Comparison of ENCODE assay signal across 8 cellular contexts in the genomic region with DNA sequence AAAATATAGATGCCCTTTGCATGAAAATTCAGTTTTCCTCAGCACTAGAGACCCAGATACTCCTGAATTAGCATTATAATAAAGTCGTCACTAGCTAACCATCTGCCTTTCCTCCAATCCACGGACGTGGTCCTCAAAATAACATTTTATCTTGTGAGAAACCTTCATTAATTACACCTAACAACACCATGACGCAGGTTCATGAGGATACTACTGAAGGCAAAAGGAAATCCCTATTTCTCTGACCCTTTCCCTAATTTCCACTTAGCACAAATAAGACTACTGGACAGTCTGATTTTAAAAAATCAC. TPM values are rescaled to one million over a fixed set of nuclear protein-coding genes. Genes with fewer than 3 reads are reported as not detected.
DNase-seq lines count a peak whose midpoint lies in the region; ATAC-seq and TF ChIP-seq lines count a peak whose summit lies in the region.

No MANE protein-coding gene starts in this region.

- peaks cover 7% of the 10 kb centered on the region for H3K4me1 ChIP-seq in mesendoderm (ENCODE audit: control insufficient read depth, low read depth, low read length)
- H3K4me1 ChIP-seq in upper lobe of right lung = peaks cover 40% of the 10 kb centered on the region

- H4K8ac ChIP-seq in mesendoderm (ENCODE audit: low read depth, low read length) = peak overlapping the region; percentile 28

- no peak overlapping the region for H2BK15ac ChIP-seq in mesendoderm (replicated peaks; ENCODE audit: low read depth)

- H3K36me3 Mint-ChIP-seq in activated naive CD4-positive, alpha-beta T cell treated with anti-CD3 and anti-CD28 coated beads, Interleukin-2, amount 10 ng/mL, durations not matched to agents 7 days and 5 days = peaks cover 27% of the 10 kb centered on the region
- peaks cover 28% of the 10 kb centered on the region for H3K36me3 Mint-ChIP-seq in brain

- peak overlapping the region; percentile 51 for H3K4me2 ChIP-seq in mesendoderm (ENCODE audit: low read length)

- H3K27ac ChIP-seq in mesendoderm (ENCODE audit: low read depth, low read length) (peak overlapping the region; percentile 90), upper lobe of right lung (peak overlapping the region; percentile 100)

- H3K9me3 ChIP-seq in upper lobe of right lung = no peaks in the 10 kb centered on the region

- H3K27me3 Mint-ChIP-seq in activated naive CD4-positive, alpha-beta T cell treated with anti-CD3 and anti-CD28 coated beads, Interleukin-2, amount 10 ng/mL, durations not matched to agents 7 days and 5 days = no peaks in the 10 kb centered on the region
- peaks cover 16% of the 10 kb centered on the region for H3K27me3 Mint-ChIP-seq in brain

- no peak for DNase-seq in activated naive CD4-positive, alpha-beta T cell treated with anti-CD3 and anti-CD28 coated beads, Interleukin-2, amount 10 ng/mL, durations not matched to agents 7 days and 5 days
- no peak for DNase-seq in activated naive CD4-positive, alpha-beta T cell treated with Interleukin-2 at 50 U/mL for 16 hours
- DNase-seq in mesendoderm (peak; percentile 9), upper lobe of right lung (no peak), MV-4-11 (lab: John Stamatoyannopoulos, UW) (no peak)
- DNase-seq in stimulated activated CD4-positive, alpha-beta T cell treated with anti-CD3 and anti-CD28 coated beads, Interleukin-2, amount 100 ng/mL, for 24 hours = no peak

- no peak overlapping the region for H2BK5ac ChIP-seq in mesendoderm (ENCODE audit: low read length)

- no peak for TF ChIP-seq CTCF in brain (conservative IDR thresholded peaks at IDR 0.05)
- no peak for TF ChIP-seq CTCF in upper lobe of right lung (IDR thresholded peaks at IDR 0.05)

- ATAC-seq in upper lobe of right lung = no peak
- no peak for ATAC-seq in HG02870 (IDR thresholded peaks at IDR 0.05; ENCODE audit: unreplicated experiment)

- H3K4me3 Mint-ChIP-seq in activated naive CD4-positive, alpha-beta T cell treated with anti-CD3 and anti-CD28 coated beads, Interleukin-2, amount 10 ng/mL, durations not matched to agents 7 days and 5 days = peak overlapping the region; percentile 93
- H3K4me3 Mint-ChIP-seq in brain = peak overlapping the region; percentile 94 to 99 (median 96)

- H3K79me2 ChIP-seq in mesendoderm (ENCODE audit: control insufficient read depth, insufficient read depth, low read length) = peaks cover 31% of the 10 kb centered on the region

- peak overlapping the region; percentile 100 for H3K27ac Mint-ChIP-seq in activated naive CD4-positive, alpha-beta T cell treated with anti-CD3 and anti-CD28 coated beads, Interleukin-2, amount 10 ng/mL, durations not matched to agents 7 days and 5 days
- H3K27ac Mint-ChIP-seq in brain = peak overlapping the region; percentile 98 to 100 (median 99)

- no CpG with 5 or more reads among the region's 4 CpGs for WGBS in mesendoderm (ENCODE audit: extremely low coverage, insufficient coverage, low lambda C conversion rate)

- H3K79me1 ChIP-seq in mesendoderm (ENCODE audit: low read length) = peaks cover 6% of the 10 kb centered on the region

- H3K4ac ChIP-seq in mesendoderm (ENCODE audit: low read depth, low read length) = no peak overlapping the region

- peak overlapping the region; percentile 95 for H3K9ac ChIP-seq in mesendoderm (ENCODE audit: low read length)

- peak overlapping the region; percentile 86 for H3K4me3 ChIP-seq in mesendoderm (ENCODE audit: low read length)
- H3K4me3 ChIP-seq in upper lobe of right lung = peak overlapping the region; percentile 89

- H3K9me3 Mint-ChIP-seq in activated naive CD4-positive, alpha-beta T cell treated with anti-CD3 and anti-CD28 coated beads, Interleukin-2, amount 10 ng/mL, durations not matched to agents 7 days and 5 days = no peaks in the 10 kb centered on the region
- peaks cover 0 to 4% (median 0%) of the 10 kb centered on the region in 5 experiments for H3K9me3 Mint-ChIP-seq in brain

- H3K56ac ChIP-seq in mesendoderm (ENCODE audit: low read length) = peak overlapping the region; percentile 98

- no peak overlapping the region for H3K23ac ChIP-seq in mesendoderm (ENCODE audit: low read length)

- no peaks in the 10 kb centered on the region for H3K27me3 ChIP-seq in mesendoderm (ENCODE audit: insufficient read depth, low read length, poor library complexity)
- H3K27me3 ChIP-seq in upper lobe of right lung = no peaks in the 10 kb centered on the region

- peak overlapping the region; percentile 47 for H4K5ac ChIP-seq in mesendoderm (ENCODE audit: low read length)

- H2BK120ac ChIP-seq in mesendoderm (ENCODE audit: low read depth, low read length) = no peak overlapping the region

- H2AK5ac ChIP-seq in mesendoderm (ENCODE audit: low read length) = no peak overlapping the region

- intact Hi-C loops in upper lobe of right lung (cut with DNase I) = no loop called here

- CTCF ChIA-PET in activated naive CD4-positive, alpha-beta T cell treated with anti-CD3 and anti-CD28 coated beads, Interleukin-2, amount 10 ng/mL, durations not matched to agents 7 days and 5 days (lab: Charles Lee) = interaction anchor here (1.1 to 2.1 kb wide), 4 partner anchors 8 to 96 kb away, joined by 3 to 8 read pairs (median 4); no protein-coding TSS in a partner anchor

- H3K36me3 ChIP-seq in mesendoderm (ENCODE audit: control insufficient read depth, insufficient read depth, low read length) = no peaks in the 10 kb centered on the region
- peaks cover 2% of the 10 kb centered on the region for H3K36me3 ChIP-seq in upper lobe of right lung

- H3K18ac ChIP-seq in mesendoderm (ENCODE audit: low read length) = no peak overlapping the region

- peaks cover 52% of the 10 kb centered on the region for H3K4me1 Mint-ChIP-seq in activated naive CD4-positive, alpha-beta T cell treated with anti-CD3 and anti-CD28 coated beads, Interleukin-2, amount 10 ng/mL, durations not matched to agents 7 days and 5 days
- H3K4me1 Mint-ChIP-seq in brain = peaks cover 65% of the 10 kb centered on the region

RNA-seq across cellular contexts. Expression of a gene that starts 1.3 kb away (rescaled TPM):
- polyA plus RNA-seq in brain (ENCODE audit: insufficient read depth, low read depth, low replicate concordance) = 21.3 TPM
- 155 TPM for polyA plus RNA-seq in mesendoderm (2013, experiment 1 of 2)
- polyA plus RNA-seq in mesendoderm (2013, experiment 2 of 2) = 151 TPM
- total RNA-seq in upper lobe of right lung = 111 TPM

RNA-seq across cellular contexts. Expression of a gene that starts 32.4 kb away (rescaled TPM):
- polyA plus RNA-seq in brain (ENCODE audit: insufficient read depth, low read depth, low replicate concordance) = 14.4 TPM
- 22.5 TPM for polyA plus RNA-seq in mesendoderm (2013, experiment 1 of 2)
- polyA plus RNA-seq in mesendoderm (2013, experiment 2 of 2) = 21.9 TPM
- 3.9 TPM for total RNA-seq in upper lobe of right lung
